In genomic region chr13:103200118-103200885, GRCh38 we compare ENCODE assay signal across 17 cellular contexts.
DNase-seq lines count a peak whose midpoint lies in the region; ATAC-seq, FAIRE-seq and TF ChIP-seq lines count a peak whose summit lies in the region.
"Had no signal": no experiment of that assay in that cellular context is flagged by ENCODE, and none has a peak within 500 bp of the region (broad histone marks: within the 10 kb centered on the region; RNA-seq: fewer than 3 reads in every experiment).

No MANE protein-coding gene starts in this region.

- H3K27ac ChIP-seq in right cardiac atrium (ENCODE audit: low read length) (no peak overlapping the region), mesendoderm (ENCODE audit: low read depth, low read length) (no peak overlapping the region)
- H3K27ac ChIP-seq: 22Rv1, A549, C4-2B had no signal

- no peak for TF ChIP-seq CTCF in D721Med (IDR thresholded peaks at IDR 0.05; ENCODE audit: insufficient read depth, missing control alignments)

- H3K4me3 ChIP-seq in right cardiac atrium (ENCODE audit: low read length) (no peak overlapping the region), mesendoderm (ENCODE audit: low read length) (no peak overlapping the region)
- H3K4me3 ChIP-seq: A549, HAP-1 had no signal

- intact Hi-C loops in Right ventricle myocardium inferior (cut with DNase I): loop anchor here (5.0 kb wide), 1 partner anchor 527 kb away; no protein-coding TSS in a partner anchor
- intact Hi-C loops in right cardiac atrium (cut with DNase I): no loop called here

- no peaks in the 10 kb centered on the region for H3K9me3 ChIP-seq in right cardiac atrium (ENCODE audit: control insufficient read depth, low read length)
- H3K9me3 ChIP-seq: A549, HAP-1 had no signal

- no peak overlapping the region for H2BK120ac ChIP-seq in mesendoderm (ENCODE audit: low read depth, low read length)

- peak; percentile 59 for ATAC-seq in Right ventricle myocardium inferior
- ATAC-seq in right cardiac atrium: no peak
- no peak for ATAC-seq in GM19328 (IDR thresholded peaks at IDR 0.05; ENCODE audit: unreplicated experiment)
- ATAC-seq: A549, HepG2 had no signal

- FAIRE-seq in D721Med (lab: Jason Lieb, UNC): peak; percentile 90
- FAIRE-seq: A549, H1, HepG2 had no signal

- H2AK5ac ChIP-seq in mesendoderm (ENCODE audit: low read length): no peak overlapping the region

- H3K36me3 ChIP-seq in mesendoderm (ENCODE audit: control insufficient read depth, insufficient read depth, low read length): no peaks in the 10 kb centered on the region
- H3K36me3 ChIP-seq: HAP-1 had no signal

- no peak for DNase-seq in Right ventricle myocardium inferior (ENCODE audit: missing footprints)
- DNase-seq in right cardiac atrium: no peak
- DNase-seq in D721Med (ENCODE audit: insufficient read length, low spot score): no peak
- DNase-seq in SK-N-DZ (ENCODE audit: low spot score): peak; percentile 4
- peak; percentile 90 for DNase-seq in mesendoderm
- DNase-seq in T-helper 2 cell: no peak
- DNase-seq: AML-193; CD4-positive, alpha-beta T cell; DMS79 treated with DMSO at 0.1 percent for 48 hours; GF-D8 had no signal

- H3K9ac ChIP-seq in mesendoderm (ENCODE audit: low read length): no peak overlapping the region

- 62% methylated on average over 1 of the region's 1 CpG for WGBS in right cardiac atrium
- WGBS in mesendoderm (ENCODE audit: extremely low coverage, insufficient coverage, low lambda C conversion rate): no CpG with 5 or more reads among the region's 1 CpG

- no peaks in the 10 kb centered on the region for H3K79me1 ChIP-seq in mesendoderm (ENCODE audit: low read length)

- H3K27me3 ChIP-seq in right cardiac atrium (ENCODE audit: control insufficient read depth, insufficient read depth) (no peaks in the 10 kb centered on the region), mesendoderm (ENCODE audit: insufficient read depth, low read length, poor library complexity) (no peaks in the 10 kb centered on the region)

- no peak overlapping the region for H3K4ac ChIP-seq in mesendoderm (ENCODE audit: low read depth, low read length)

- no peaks in the 10 kb centered on the region for H3K79me2 ChIP-seq in mesendoderm (ENCODE audit: control insufficient read depth, insufficient read depth, low read length)

- H4K8ac ChIP-seq in mesendoderm (ENCODE audit: low read depth, low read length): no peak overlapping the region

- H2BK5ac ChIP-seq in mesendoderm (ENCODE audit: low read length): no peak overlapping the region

- H2BK15ac ChIP-seq in mesendoderm (replicated peaks; ENCODE audit: low read depth): no peak overlapping the region

- H3K4me1 ChIP-seq in right cardiac atrium (ENCODE audit: control insufficient read depth, insufficient read depth, low read length) (no peaks in the 10 kb centered on the region), mesendoderm (ENCODE audit: control insufficient read depth, low read depth, low read length) (no peaks in the 10 kb centered on the region)
- H3K4me1 ChIP-seq: A549, HAP-1 had no signal

- H3K23ac ChIP-seq in mesendoderm (ENCODE audit: low read length): no peak overlapping the region

- no peak overlapping the region for H4K5ac ChIP-seq in mesendoderm (ENCODE audit: low read length)

- H3K4me2 ChIP-seq in mesendoderm (ENCODE audit: low read length): no peak overlapping the region
- H3K4me2 ChIP-seq: A549 had no signal

- H3K56ac ChIP-seq in mesendoderm (ENCODE audit: low read length): no peak overlapping the region

- no peak overlapping the region for H3K18ac ChIP-seq in mesendoderm (ENCODE audit: low read length)

Comparison
In these comparisons a context has a peak if more than half of its experiments do, and no peak if none do; other contexts are left out.
1. DNase-seq: peak in SK-N-DZ (single experiment) and mesendoderm (single experiment); none in Right ventricle myocardium inferior (single experiment), right cardiac atrium (0 of 3), D721Med (single experiment) and T-helper 2 cell (0 of 5).